ENCODE assay signal across 23 cellular contexts in the genomic region with DNA sequence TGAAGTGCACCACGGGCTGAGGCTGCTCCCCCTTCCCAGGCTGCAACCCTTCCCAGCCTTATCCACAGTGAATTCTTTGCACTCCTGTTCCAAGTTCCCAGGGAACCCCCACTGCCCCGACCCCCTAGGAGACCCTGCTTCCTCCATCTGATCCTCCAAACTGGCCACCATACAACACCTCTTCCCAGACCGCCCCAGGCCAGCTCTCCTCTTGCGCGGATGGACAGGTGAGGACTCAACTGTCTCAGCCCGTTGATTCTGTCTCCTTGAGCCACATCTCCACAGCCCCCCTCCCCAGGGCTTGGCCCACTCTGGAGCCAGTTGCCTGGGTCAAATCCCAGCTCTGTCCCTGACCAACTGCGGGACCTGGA. TPM values are rescaled to one million over a fixed set of nuclear protein-coding genes. Genes with fewer than 3 reads are reported as not detected.
"Had no signal": no experiment of that assay in that cellular context is flagged by ENCODE, and none has a peak within 500 bp of the region (broad histone marks: within the 10 kb centered on the region; RNA-seq: fewer than 3 reads in every experiment).

No MANE protein-coding gene starts in this region.

- H3K36me3 Mint-ChIP-seq: activated CD8-positive, alpha-beta memory T cell treated with anti-CD3 and anti-CD28 coated beads, Interleukin-2, amount 10 ng/mL, durations not matched to agents 7 days and 5 days; activated naive CD4-positive, alpha-beta T cell treated with anti-CD3 and anti-CD28 coated beads, Interleukin-2, amount 50 U/mL, for 72 hours; immature natural killer cell; stimulated activated memory B cell treated with anti-CD40 and anti-IgM and Interleukin-4, amounts not matched to agents 10 μg/mL and 1 μg/mL and 100 μg/mL, for 72 hours had no signal

- H3K27ac ChIP-seq: breast epithelium, epithelial cell of prostate, left lung, parathyroid adenoma, sigmoid colon, stomach, transverse colon had no signal

- ATAC-seq: activated CD8-positive, alpha-beta memory T cell treated with anti-CD3 and anti-CD28 coated beads, Interleukin-2, amount 10 ng/mL, durations not matched to agents 7 days and 5 days; activated CD8-positive, alpha-beta T cell treated with anti-CD3 and anti-CD28 coated beads for 36 hours; activated naive CD4-positive, alpha-beta T cell treated with anti-CD3 and anti-CD28 coated beads, Interleukin-2, amount 50 U/mL, for 72 hours; left lung; stimulated activated memory B cell treated with anti-CD40 and anti-IgM and Interleukin-4, amounts not matched to agents 10 μg/mL and 1 μg/mL and 100 μg/mL, for 72 hours had no signal

- H3K9ac ChIP-seq: parathyroid adenoma had no signal

- H3K9me3 Mint-ChIP-seq: activated CD4-positive, alpha-beta T cell treated with anti-CD3 and anti-CD28 coated beads, Interleukin-2, amount 10 ng/mL, durations not matched to agents 7 days and 5 days; activated CD8-positive, alpha-beta T cell treated with anti-CD3 and anti-CD28 coated beads for 36 hours; activated naive CD4-positive, alpha-beta T cell treated with anti-CD3 and anti-CD28 coated beads, Interleukin-2, amount 50 U/mL, for 72 hours; activated T-helper 1 cell treated with anti-CD3 and anti-CD28 coated beads, Interleukin-12 subunit alpha, Interleukin-12 subunit beta, Interleukin-2, Interleukin-4 antibody, amounts not matched to agents 30 ng/mL and 10 ng/mL and 1 ng/mL, durations not matched to agents 14 hours and 24 hours and 36 hours; nephron; stimulated activated memory B cell treated with anti-CD40 and anti-IgM and Interleukin-4, amounts not matched to agents 10 μg/mL and 1 μg/mL and 100 μg/mL, for 72 hours had no signal

- H3K4me1 Mint-ChIP-seq: activated CD4-positive, alpha-beta T cell treated with anti-CD3 and anti-CD28 coated beads, Interleukin-2, amount 10 ng/mL, durations not matched to agents 7 days and 5 days; activated CD8-positive, alpha-beta memory T cell treated with anti-CD3 and anti-CD28 coated beads, Interleukin-2, amount 10 ng/mL, durations not matched to agents 7 days and 5 days; immature natural killer cell; stimulated activated memory B cell treated with anti-CD40 and anti-IgM and Interleukin-4, amounts not matched to agents 10 μg/mL and 1 μg/mL and 100 μg/mL, for 72 hours had no signal

- H3K27ac Mint-ChIP-seq: activated CD4-positive, alpha-beta T cell treated with anti-CD3 and anti-CD28 coated beads, Interleukin-2, amount 10 ng/mL, durations not matched to agents 7 days and 5 days; activated CD8-positive, alpha-beta memory T cell treated with anti-CD3 and anti-CD28 coated beads, Interleukin-2, amount 10 ng/mL, durations not matched to agents 7 days and 5 days; activated CD8-positive, alpha-beta T cell treated with anti-CD3 and anti-CD28 coated beads for 36 hours; activated T-helper 1 cell treated with anti-CD3 and anti-CD28 coated beads, Interleukin-12 subunit alpha, Interleukin-12 subunit beta, Interleukin-2, Interleukin-4 antibody, amounts not matched to agents 30 ng/mL and 10 ng/mL and 1 ng/mL, durations not matched to agents 14 hours and 24 hours and 36 hours; immature natural killer cell; nephron; stimulated activated memory B cell treated with anti-CD40 and anti-IgM and Interleukin-4, amounts not matched to agents 10 μg/mL and 1 μg/mL and 100 μg/mL, for 72 hours had no signal

- H3K36me3 ChIP-seq: breast epithelium, left lung, sigmoid colon, stomach, transverse colon had no signal

- DNase-seq: activated CD4-positive, alpha-beta T cell treated with anti-CD3 and anti-CD28 coated beads, Interleukin-2, amount 10 ng/mL, durations not matched to agents 7 days and 5 days; activated CD4-positive, CD25-positive, alpha-beta regulatory T cell treated with anti-CD3 and anti-CD28 coated beads, Interleukin-2, amount 50 U/mL, for 72 hours; activated CD8-positive, alpha-beta memory T cell treated with anti-CD3 and anti-CD28 coated beads, Interleukin-2, amount 10 ng/mL, durations not matched to agents 7 days and 5 days; activated CD8-positive, alpha-beta T cell treated with anti-CD3 and anti-CD28 coated beads for 36 hours; cortex of kidney; immature natural killer cell; mammary epithelial cell; midbrain; stimulated activated CD4-positive, alpha-beta T cell treated with anti-CD3 and anti-CD28 coated beads, Interleukin-15, amount 100 ng/mL, for 24 hours; stomach; transverse colon had no signal

- H3K4me1 ChIP-seq: breast epithelium, left lung, parathyroid adenoma, stomach, transverse colon had no signal

- H3K4me3 ChIP-seq: breast epithelium, left lung, sigmoid colon, smooth muscle cell, stomach, transverse colon had no signal

- H3K27me3 ChIP-seq: breast epithelium, sigmoid colon, stomach, transverse colon had no signal

- H3K4me3 Mint-ChIP-seq: activated CD4-positive, alpha-beta T cell treated with anti-CD3 and anti-CD28 coated beads, Interleukin-2, amount 10 ng/mL, durations not matched to agents 7 days and 5 days; activated CD8-positive, alpha-beta memory T cell treated with anti-CD3 and anti-CD28 coated beads, Interleukin-2, amount 10 ng/mL, durations not matched to agents 7 days and 5 days; activated CD8-positive, alpha-beta T cell treated with anti-CD3 and anti-CD28 coated beads for 36 hours; activated T-helper 1 cell treated with anti-CD3 and anti-CD28 coated beads, Interleukin-12 subunit alpha, Interleukin-12 subunit beta, Interleukin-2, Interleukin-4 antibody, amounts not matched to agents 30 ng/mL and 10 ng/mL and 1 ng/mL, durations not matched to agents 14 hours and 24 hours and 36 hours; immature natural killer cell; stimulated activated memory B cell treated with anti-CD40 and anti-IgM and Interleukin-4, amounts not matched to agents 10 μg/mL and 1 μg/mL and 100 μg/mL, for 72 hours had no signal

- H3K9me3 ChIP-seq: breast epithelium, left lung, stomach, transverse colon had no signal

RNA-seq across cellular contexts. Expression of a gene that starts 21.7 kb away (rescaled TPM):
- total RNA-seq: activated CD8-positive, alpha-beta memory T cell treated with anti-CD3 and anti-CD28 coated beads, Interleukin-2, amount 10 ng/mL, durations not matched to agents 7 days and 5 days; activated CD8-positive, alpha-beta T cell treated with anti-CD3 and anti-CD28 coated beads for 36 hours; activated naive CD4-positive, alpha-beta T cell treated with anti-CD3 and anti-CD28 coated beads, Interleukin-2, amount 50 U/mL, for 72 hours; activated T-helper 1 cell treated with anti-CD3 and anti-CD28 coated beads, Interleukin-12 subunit alpha, Interleukin-12 subunit beta, Interleukin-2, Interleukin-4 antibody, amounts not matched to agents 30 ng/mL and 10 ng/mL and 1 ng/mL, durations not matched to agents 14 hours and 24 hours and 36 hours; kidney epithelial cell; T-helper 2 cell treated with Interferon-gamma antibody and Interleukin-4, amounts not matched to agents 100 ng/mL and 5 ng/mL, for 36 hours had no signal
- polyA plus RNA-seq: immature natural killer cell had no signal
